ENCODE assay signal across 9 cellular contexts in genomic region chr3:14700891-14701290, GRCh38. TPM values are rescaled to one million over a fixed set of nuclear protein-coding genes. Genes with fewer than 3 reads are reported as not detected.
"Had no signal": no experiment of that assay in that cellular context is flagged by ENCODE, and none has a peak within 500 bp of the region (broad histone marks: within the 10 kb centered on the region; RNA-seq: fewer than 3 reads in every experiment).

No MANE protein-coding gene starts in this region.

- DNase-seq: H9, HCEC 1CT, KBM-7 had no signal

- H3K4me3 Mint-ChIP-seq: GM23338, H9, IgD-negative memory B cell had no signal

- H3K4me3 ChIP-seq: GM23338 had no signal

- H2AFZ ChIP-seq: GM23338 had no signal

- H3K27ac ChIP-seq: HL-60 had no signal

- H3K27me3 Mint-ChIP-seq: IgD-negative memory B cell had no signal

- FAIRE-seq: H1, H54, HepG2 had no signal

- H3K4me1 Mint-ChIP-seq: GM23338, H9, IgD-negative memory B cell had no signal

- H3K4me2 ChIP-seq: GM23338 had no signal

- H3K27ac Mint-ChIP-seq: GM23338, H9, IgD-negative memory B cell had no signal

- H3K9me3 Mint-ChIP-seq: GM23338, H9 had no signal

RNA-seq across cellular contexts. Expression of gene C3orf20, which starts 25.9 kb away (rescaled TPM):
- total RNA-seq: GM23338, H1, H9 had no signal
- polyA plus RNA-seq: GM23338, H1, IgD-negative memory B cell had no signal
